In the genomic region with DNA sequence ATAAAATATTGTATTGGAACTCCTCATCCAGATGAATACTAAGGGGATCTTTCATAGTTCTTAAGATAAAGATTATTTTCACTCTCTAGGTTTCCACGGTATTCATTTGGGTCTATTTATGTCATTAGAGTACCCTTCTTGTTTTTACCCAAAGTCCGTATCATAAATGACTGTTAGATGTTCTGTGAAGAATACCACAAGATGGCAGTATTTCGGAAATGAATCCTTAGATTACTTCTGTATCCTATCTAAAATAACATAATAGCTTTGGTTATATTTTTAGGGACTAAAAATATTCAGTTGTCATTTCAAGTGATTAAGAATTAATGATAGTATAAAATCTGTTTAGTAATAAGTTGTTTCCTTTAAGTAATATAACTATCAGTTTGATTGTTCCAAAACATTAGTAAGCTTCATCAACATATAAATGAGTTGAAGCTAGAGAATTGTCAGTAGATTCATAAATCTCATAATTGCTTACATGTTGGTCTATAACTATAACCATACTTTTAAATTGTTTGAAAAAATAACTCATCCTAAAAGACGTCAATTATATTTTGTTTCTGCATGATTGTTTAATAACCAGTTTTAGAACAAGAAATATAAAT, we compare ENCODE assay signal across 9 cellular contexts.
DNase-seq lines count a peak whose midpoint lies in the region; ATAC-seq and TF ChIP-seq lines count a peak whose summit lies in the region.
"Had no signal": no experiment of that assay in that cellular context is flagged by ENCODE, and none has a peak within 500 bp of the region (broad histone marks: within the 10 kb centered on the region; RNA-seq: fewer than 3 reads in every experiment).

No MANE protein-coding gene starts in this region.

- H3K9me3 ChIP-seq in neural cell (ENCODE audit: low read length) = no peaks in the 10 kb centered on the region
- H3K9me3 ChIP-seq in effector memory CD4-positive, alpha-beta T cell (ENCODE audit: control insufficient read depth, low read length) = no peaks in the 10 kb centered on the region

- no peaks in the 10 kb centered on the region for H3K79me2 ChIP-seq in neural cell (replicated peaks; ENCODE audit: insufficient read depth, low read length)

- ATAC-seq in GM18520 (IDR thresholded peaks at IDR 0.05; ENCODE audit: unreplicated experiment) (peak; percentile 48), HG03159 (IDR thresholded peaks at IDR 0.05; ENCODE audit: unreplicated experiment) (peak; percentile 65)
- no peak for ATAC-seq in stimulated activated effector memory CD8-positive, alpha-beta T cell treated with anti-CD3 and anti-CD28 coated beads, Interleukin-12 subunit alpha, Interleukin-12 subunit beta, amount 100 ng/mL, for 72 hours

- H3K9me3 Mint-ChIP-seq in chondrocyte (ENCODE audit: low read depth) = no peaks in the 10 kb centered on the region
- peaks cover 3% of the 10 kb centered on the region for H3K9me3 Mint-ChIP-seq in stimulated activated effector memory CD8-positive, alpha-beta T cell treated with anti-CD3 and anti-CD28 coated beads, Interleukin-12 subunit alpha, Interleukin-12 subunit beta, amount 100 ng/mL, for 72 hours

- no peaks in the 10 kb centered on the region for H3K4me1 ChIP-seq in effector memory CD4-positive, alpha-beta T cell (ENCODE audit: control insufficient read depth, insufficient read depth, low read length, poor library complexity, severe bottlenecking)

- no peaks in the 10 kb centered on the region for H3K27me3 Mint-ChIP-seq in chondrocyte (ENCODE audit: low read depth)

- peak; percentile 68 for TF ChIP-seq RAD21 in neural cell (conservative IDR thresholded peaks at IDR 0.05)

- no peak overlapping the region for H3K27ac Mint-ChIP-seq in chondrocyte (ENCODE audit: unreplicated experiment)
- no peak overlapping the region for H3K27ac Mint-ChIP-seq in stimulated activated effector memory CD8-positive, alpha-beta T cell treated with anti-CD3 and anti-CD28 coated beads, Interleukin-12 subunit alpha, Interleukin-12 subunit beta, amount 100 ng/mL, for 72 hours

- no peaks in the 10 kb centered on the region for H3K27me3 ChIP-seq in neural cell (ENCODE audit: insufficient read depth, low read depth, low read length)
- no peaks in the 10 kb centered on the region for H3K27me3 ChIP-seq in effector memory CD4-positive, alpha-beta T cell (replicated peaks; ENCODE audit: control insufficient read depth, insufficient read depth, low read length, poor library complexity, severe bottlenecking)

- DNase-seq in NCI-H526 treated with DMSO at 0.1 percent for 48 hours (lab: John Stamatoyannopoulos, UW) = peak; percentile 45
- no peak for DNase-seq in chondrocyte (ENCODE audit: low spot score)
- no peak for DNase-seq in occipital lobe (lab: John Stamatoyannopoulos, UW)
- no peak for DNase-seq in stimulated activated effector memory CD8-positive, alpha-beta T cell treated with anti-CD3 and anti-CD28 coated beads, Interleukin-12 subunit alpha, Interleukin-12 subunit beta, amount 100 ng/mL, for 72 hours (ENCODE audit: low spot score in 2 of 2)
- no peak for DNase-seq in effector memory CD4-positive, alpha-beta T cell

- H3K36me3 ChIP-seq in neural cell (ENCODE audit: insufficient read depth, low read length) = no peaks in the 10 kb centered on the region
- no peaks in the 10 kb centered on the region for H3K36me3 ChIP-seq in effector memory CD4-positive, alpha-beta T cell (ENCODE audit: control insufficient read depth, insufficient read depth, low read length)

- H3K4me3 Mint-ChIP-seq in chondrocyte (ENCODE audit: unreplicated experiment) = no peak overlapping the region
- no peak overlapping the region for H3K4me3 Mint-ChIP-seq in stimulated activated effector memory CD8-positive, alpha-beta T cell treated with anti-CD3 and anti-CD28 coated beads, Interleukin-12 subunit alpha, Interleukin-12 subunit beta, amount 100 ng/mL, for 72 hours

- H2AFZ ChIP-seq in neural cell (ENCODE audit: low read depth, low read length) = no peak overlapping the region

- TF ChIP-seq EP300 in neural cell (conservative IDR thresholded peaks at IDR 0.05; ENCODE audit: poor library complexity, severe bottlenecking) = no peak

- no peaks in the 10 kb centered on the region for H3K9me2 ChIP-seq in neural cell (ENCODE audit: insufficient read depth, low read length)

- TF ChIP-seq CTCF in chondrocyte (IDR thresholded peaks at IDR 0.05) (peak; percentile 91), neural cell (IDR thresholded peaks at IDR 0.05; ENCODE audit: poor library complexity, severe bottlenecking) (peak; percentile 67)

- no peak overlapping the region for H3K27ac ChIP-seq in neural cell (ENCODE audit: low read length)
- no peak overlapping the region for H3K27ac ChIP-seq in effector memory CD4-positive, alpha-beta T cell (ENCODE audit: insufficient read depth, low read length, poor library complexity, severe bottlenecking)
- H3K27ac ChIP-seq: skin epidermis had no signal

- H3F3A ChIP-seq in neural cell (ENCODE audit: insufficient read depth, low read length, poor library complexity, severe bottlenecking) = no peaks in the 10 kb centered on the region

- H3K4me2 ChIP-seq in neural cell (ENCODE audit: low read length) = no peak overlapping the region

- H4K20me1 ChIP-seq in neural cell (ENCODE audit: insufficient read depth) = no peaks in the 10 kb centered on the region

- no peak overlapping the region for H3K4me3 ChIP-seq in neural cell (ENCODE audit: low read length)
- no peak overlapping the region for H3K4me3 ChIP-seq in effector memory CD4-positive, alpha-beta T cell (ENCODE audit: insufficient read depth, low read depth, low read length, poor library complexity, severe bottlenecking)
- H3K4me3 ChIP-seq: skin epidermis had no signal

- H3K9ac ChIP-seq in neural cell (ENCODE audit: low read length) = no peak overlapping the region

- no peaks in the 10 kb centered on the region for H3K4me1 Mint-ChIP-seq in chondrocyte (ENCODE audit: low read depth)
- no peaks in the 10 kb centered on the region for H3K4me1 Mint-ChIP-seq in stimulated activated effector memory CD8-positive, alpha-beta T cell treated with anti-CD3 and anti-CD28 coated beads, Interleukin-12 subunit alpha, Interleukin-12 subunit beta, amount 100 ng/mL, for 72 hours

- H3K36me3 Mint-ChIP-seq in chondrocyte (ENCODE audit: low read depth) = no peaks in the 10 kb centered on the region
- H3K36me3 Mint-ChIP-seq in stimulated activated effector memory CD8-positive, alpha-beta T cell treated with anti-CD3 and anti-CD28 coated beads, Interleukin-12 subunit alpha, Interleukin-12 subunit beta, amount 100 ng/mL, for 72 hours = no peaks in the 10 kb centered on the region

TF ChIP-seq in neural cell, 6 proteins besides CTCF, POLR2A, EP300 and RAD21:
- TF ChIP-seq MXI1 (conservative IDR thresholded peaks at IDR 0.05; ENCODE audit: poor library complexity, severe bottlenecking) (no peak), POLR2AphosphoS5 (IDR thresholded peaks at IDR 0.05) (no peak), EZH2 (IDR thresholded peaks at IDR 0.05; ENCODE audit: borderline replicate concordance, insufficient read depth, low read length, poor library complexity, severe bottlenecking) (no peak), SMC3 (conservative IDR thresholded peaks at IDR 0.05; ENCODE audit: poor library complexity) (peak; percentile 78), TAF1 (IDR thresholded peaks at IDR 0.05; ENCODE audit: low read depth) (no peak)
- TF ChIP-seq, protein P1, sequence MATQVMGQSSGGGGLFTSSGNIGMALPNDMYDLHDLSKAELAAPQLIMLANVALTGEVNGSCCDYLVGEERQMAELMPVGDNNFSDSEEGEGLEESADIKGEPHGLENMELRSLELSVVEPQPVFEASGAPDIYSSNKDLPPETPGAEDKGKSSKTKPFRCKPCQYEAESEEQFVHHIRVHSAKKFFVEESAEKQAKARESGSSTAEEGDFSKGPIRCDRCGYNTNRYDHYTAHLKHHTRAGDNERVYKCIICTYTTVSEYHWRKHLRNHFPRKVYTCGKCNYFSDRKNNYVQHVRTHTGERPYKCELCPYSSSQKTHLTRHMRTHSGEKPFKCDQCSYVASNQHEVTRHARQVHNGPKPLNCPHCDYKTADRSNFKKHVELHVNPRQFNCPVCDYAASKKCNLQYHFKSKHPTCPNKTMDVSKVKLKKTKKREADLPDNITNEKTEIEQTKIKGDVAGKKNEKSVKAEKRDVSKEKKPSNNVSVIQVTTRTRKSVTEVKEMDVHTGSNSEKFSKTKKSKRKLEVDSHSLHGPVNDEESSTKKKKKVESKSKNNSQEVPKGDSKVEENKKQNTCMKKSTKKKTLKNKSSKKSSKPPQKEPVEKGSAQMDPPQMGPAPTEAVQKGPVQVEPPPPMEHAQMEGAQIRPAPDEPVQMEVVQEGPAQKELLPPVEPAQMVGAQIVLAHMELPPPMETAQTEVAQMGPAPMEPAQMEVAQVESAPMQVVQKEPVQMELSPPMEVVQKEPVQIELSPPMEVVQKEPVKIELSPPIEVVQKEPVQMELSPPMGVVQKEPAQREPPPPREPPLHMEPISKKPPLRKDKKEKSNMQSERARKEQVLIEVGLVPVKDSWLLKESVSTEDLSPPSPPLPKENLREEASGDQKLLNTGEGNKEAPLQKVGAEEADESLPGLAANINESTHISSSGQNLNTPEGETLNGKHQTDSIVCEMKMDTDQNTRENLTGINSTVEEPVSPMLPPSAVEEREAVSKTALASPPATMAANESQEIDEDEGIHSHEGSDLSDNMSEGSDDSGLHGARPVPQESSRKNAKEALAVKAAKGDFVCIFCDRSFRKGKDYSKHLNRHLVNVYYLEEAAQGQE (IDR thresholded peaks at IDR 0.05; ENCODE audit: borderline replicate concordance) = no peak
TF ChIP-seq in neural cell: peak in this region for 1.
